In genomic region chr14:95486875-95487668, GRCh38 we compare ENCODE assay signal across 12 cellular contexts. TPM values are rescaled to one million over a fixed set of nuclear protein-coding genes. Genes with fewer than 3 reads are reported as not detected.
A peak's percentile ranks its signal among the peaks of the same experiment; 100 is the strongest.
DNase-seq lines count a peak whose midpoint lies in the region; ATAC-seq, FAIRE-seq and TF ChIP-seq lines count a peak whose summit lies in the region.
"Had no signal": no experiment of that assay in that cellular context is flagged by ENCODE, and none has a peak within 500 bp of the region (broad histone marks: within the 10 kb centered on the region; RNA-seq: fewer than 3 reads in every experiment).

No MANE protein-coding gene starts in this region.

- 11% methylated on average over 14 of the region's 15 CpGs for WGBS in K562 (ENCODE audit: insufficient coverage, low coverage, missing lambda C conversion rate)
- no CpG with 5 or more reads among the region's 15 CpGs for WGBS in neuronal stem cell (ENCODE audit: extremely low coverage in 2 of 2, insufficient read length in 2 of 2, insufficient replicate concordance in 1 of 2), 2 donors

- no peak overlapping the region for H2AK5ac ChIP-seq in neuronal stem cell (ENCODE audit: low read depth, low read length)

- H3K4me3 ChIP-seq in K562, result no peak overlapping the region
- H3K4me3 ChIP-seq in neuronal stem cell (ENCODE audit: low read length in 2 of 2), result no peak overlapping the region
- H3K4me3 ChIP-seq: left ventricle myocardium inferior, uterus had no signal

- ATAC-seq in activated naive CD4-positive, alpha-beta T cell treated with anti-CD3 and anti-CD28 coated beads, Interleukin-2, amount 50 U/mL, for 72 hours, result no peak
- ATAC-seq in K562 (no peak), GM21786 (IDR thresholded peaks at IDR 0.05; ENCODE audit: unreplicated experiment) (no peak)

- H3K4me2 ChIP-seq in K562 (ENCODE audit: insufficient read depth, low read length), result no peak overlapping the region
- no peak overlapping the region for H3K4me2 ChIP-seq in neuronal stem cell (ENCODE audit: insufficient read depth, low read length, poor library complexity, severe bottlenecking)

- no peaks in the 10 kb centered on the region for H3K79me1 ChIP-seq in neuronal stem cell (ENCODE audit: low read depth, low read length)

- no peak overlapping the region for H2BK12ac ChIP-seq in neuronal stem cell (ENCODE audit: low read length)

- no peaks in the 10 kb centered on the region for H3K9me1 ChIP-seq in K562 (ENCODE audit: control insufficient read depth, insufficient read depth, low read length)

- H2BK5ac ChIP-seq in neuronal stem cell (ENCODE audit: low read length), result no peak overlapping the region

- H4K91ac ChIP-seq in neuronal stem cell (ENCODE audit: low read depth, low read length, poor library complexity), result no peak overlapping the region

- CTCF ChIA-PET in K562 (lab: Yijun Ruan, JAX; ENCODE audit: low intra/inter-chr PET ratio), result no interaction called here

- no peak overlapping the region for H3K9ac ChIP-seq in K562 (ENCODE audit: insufficient read depth in 1 of 2, low read depth in 2 of 2, low read length in 2 of 2)
- no peak overlapping the region for H3K9ac ChIP-seq in neuronal stem cell (ENCODE audit: low read depth, low read length, poor library complexity)

- in situ Hi-C loops in K562 (cut with MboI), result no loop called here

- H3K36me3 ChIP-seq in K562 (ENCODE audit: control insufficient read depth, insufficient read depth, low read length) (no peaks in the 10 kb centered on the region), neuronal stem cell (replicated peaks in 1 of 2; ENCODE audit: control insufficient read depth in 2 of 2, insufficient read depth in 2 of 2, low read length in 2 of 2) (no peaks in the 10 kb centered on the region)
- H3K36me3 ChIP-seq: left ventricle myocardium inferior, uterus had no signal

- no TSS peak for BruUV-seq in K562 (replicated peaks; lab: Mats Ljungman, UMichigan)

- no peak for TF ChIP-seq EP300 in K562 (IDR thresholded peaks at IDR 0.05; ENCODE audit: low read length)

- H3K18ac ChIP-seq in neuronal stem cell (ENCODE audit: low read length), result no peak overlapping the region

- peaks cover 6 to 14% of the 10 kb centered on the region in 2 donors for H3K36me3 Mint-ChIP-seq in activated naive CD4-positive, alpha-beta T cell treated with anti-CD3 and anti-CD28 coated beads, Interleukin-2, amount 50 U/mL, for 72 hours

- no peaks in the 10 kb centered on the region for H3K9me3 ChIP-seq in K562 (replicated peaks; ENCODE audit: control insufficient read depth, insufficient read depth, low read depth, low read length)
- H3K9me3 ChIP-seq in neuronal stem cell (replicated peaks in 1 of 2; ENCODE audit: control insufficient read depth in 2 of 2, insufficient read depth in 1 of 2, low read depth in 1 of 2, low read length in 2 of 2), result no peaks in the 10 kb centered on the region
- H3K9me3 ChIP-seq: left ventricle myocardium inferior, uterus had no signal

- peaks cover 0 to 10% of the 10 kb centered on the region in 2 donors for H3K9me3 Mint-ChIP-seq in activated naive CD4-positive, alpha-beta T cell treated with anti-CD3 and anti-CD28 coated beads, Interleukin-2, amount 50 U/mL, for 72 hours

- no peak overlapping the region for H2BK120ac ChIP-seq in neuronal stem cell (ENCODE audit: low read depth, low read length)

- peaks cover 6% of the 10 kb centered on the region; the same call in 1 of the 2 replicates for H4K20me1 ChIP-seq in K562 (replicated peaks; ENCODE audit: control insufficient read depth, insufficient read depth, low read length)

- no peak for TF ChIP-seq CTCF in K562 (IDR thresholded peaks at IDR 0.05 in 2 of 3, conservative IDR thresholded peaks at IDR 0.05 in 1 of 3; ENCODE audit: insufficient read depth in 2 of 3, low read depth in 1 of 3, low read length in 3 of 3)

- H3K14ac ChIP-seq in neuronal stem cell (ENCODE audit: low read length), result no peak overlapping the region

- POLR2A ChIA-PET in K562 (lab: Yijun Ruan, JAX), result interaction anchor here (0.9 kb wide), 1 partner anchor 47 kb away, joined by 3 read pairs; the partner anchor contains the start of gene GLRX5

- H3K4ac ChIP-seq in neuronal stem cell (ENCODE audit: low read length), result no peak overlapping the region

- no peak for TF ChIP-seq POLR2A in K562 (conservative IDR thresholded peaks at IDR 0.05)

- H3K23ac ChIP-seq in neuronal stem cell (ENCODE audit: low read depth, low read length, poor library complexity), result no peak overlapping the region

- H3K79me2 ChIP-seq in K562 (ENCODE audit: control insufficient read depth, insufficient read depth, low read length), result no peaks in the 10 kb centered on the region

- peaks cover 0 to 26% of the 10 kb centered on the region in 2 experiments; a peak in 3 of 5 replicates for H3K27me3 ChIP-seq in K562 (ENCODE audit: control insufficient read depth in 2 of 2, insufficient read depth in 2 of 2, low read length in 2 of 2)
- H3K27me3 ChIP-seq in neuronal stem cell (ENCODE audit: control insufficient read depth in 3 of 3, insufficient read depth in 3 of 3, low read depth in 1 of 3, low read length in 3 of 3), result peaks cover 0 to 28% (median 0%) of the 10 kb centered on the region in 3 experiments
- H3K27me3 ChIP-seq: uterus had no signal

- no peak for TF ChIP-seq RAD21 in K562 (CRISPR knock-in tag; conservative IDR thresholded peaks at IDR 0.05 in 1 of 2, IDR thresholded peaks at IDR 0.05 in 1 of 2)

- no peak for FAIRE-seq in K562 (lab: Jason Lieb, UNC)

- H3K27ac Mint-ChIP-seq in activated naive CD4-positive, alpha-beta T cell treated with anti-CD3 and anti-CD28 coated beads, Interleukin-2, amount 50 U/mL, for 72 hours, result peak overlapping the region; percentile 18 to 62

- H3K4me1 ChIP-seq in K562 (replicated peaks in 1 of 2; ENCODE audit: control insufficient read depth in 2 of 2, insufficient read depth in 2 of 2, low read length in 2 of 2), result peaks cover 0 to 4% of the 10 kb centered on the region in 2 experiments; a peak in 2 of 5 replicates
- H3K4me1 ChIP-seq in neuronal stem cell (ENCODE audit: control insufficient read depth in 2 of 2, insufficient read depth in 1 of 2, low read depth in 1 of 2, low read length in 2 of 2), result peaks cover 0 to 16% of the 10 kb centered on the region in 2 donors

- H2BK15ac ChIP-seq in neuronal stem cell (ENCODE audit: low read length), result no peak overlapping the region

- no peak overlapping the region for H2AFZ ChIP-seq in K562 (ENCODE audit: low read depth, low read length)
- no peak overlapping the region for H2AFZ ChIP-seq in neuronal stem cell (ENCODE audit: low read length)

- DNase-seq in activated naive CD4-positive, alpha-beta T cell treated with anti-CD3 and anti-CD28 coated beads, Interleukin-2, amount 50 U/mL, for 72 hours (ENCODE audit: low spot score in 2 of 2), result no peak
- DNase-seq in activated naive CD4-positive, alpha-beta T cell treated with Interleukin-2 at 50 U/mL for 16 hours, result no peak
- DNase-seq in NCI-H187 treated with DMSO at 0.1 percent for 48 hours (lab: John Stamatoyannopoulos, UW), result peak; percentile 10
- no peak for DNase-seq in K562 (ENCODE audit: extremely low read depth in 1 of 4, low spot score in 3 of 4)
- DNase-seq in COLO829 (ENCODE audit: low spot score), result no peak
- DNase-seq in OCI-M2 (lab: John Stamatoyannopoulos, UW; ENCODE audit: unreplicated experiment), result no peak
- DNase-seq in neuronal stem cell (ENCODE audit: low spot score), result no peak
- DNase-seq: left ventricle myocardium inferior; nucleus accumbens; stimulated activated CD4-positive, alpha-beta T cell treated with anti-CD3 and anti-CD28 coated beads, Interleukin-12 subunit alpha, Interleukin-12 subunit beta, amount 100 ng/mL, for 4 hours; uterus had no signal

- intact Hi-C loops in K562 (cut with micrococcal nuclease), result no loop called here

- H3K27ac ChIP-seq in K562 (ENCODE audit: extremely low read depth, low read depth, low read length) (no peak overlapping the region), neuronal stem cell (replicated peaks; ENCODE audit: low read length) (no peak overlapping the region)
- H3K27ac ChIP-seq: left ventricle myocardium inferior, uterus had no signal

- H4K8ac ChIP-seq in neuronal stem cell (ENCODE audit: low read depth, low read length), result no peak overlapping the region

RNA-seq across cellular contexts. Expression of gene SYNE3, which starts 29.4 kb away (rescaled TPM):
- total RNA-seq in activated naive CD4-positive, alpha-beta T cell treated with anti-CD3 and anti-CD28 coated beads, Interleukin-2, amount 50 U/mL, for 72 hours, result 10 to 100 TPM in 1 of 2 donors, 1 to 10 TPM in 1; 9.9 to 73.8 TPM
- 2.1 and 2.6 TPM in 2 replicates for total RNA-seq in K562 (2011; cell fraction: chromatin; rRNA removed; ENCODE audit: low replicate concordance)
- total RNA-seq in K562 (2011; cell fraction: nucleolus; rRNA removed), result 1.2 and 1.3 TPM in 2 replicates
- 1.8 and 2.3 TPM in 2 replicates for total RNA-seq in K562 (2011; cell fraction: nucleoplasm; rRNA removed)
- total RNA-seq in K562 (2014; rRNA removed) (0.94 and 2.7 TPM in 2 replicates), K562 (2014; rRNA removed; fragmentation: Illumina TruSeq; extraction: Trizol) (0.55 and 0.67 TPM in 2 replicates), K562 (2015; rRNA removed; fragmentation: Illumina TruSeq; extraction: Trizol) (0.47 and 0.79 TPM in 2 replicates), K562 (2021) (2.2 and 3.1 TPM in 2 replicates)
- polyA plus RNA-seq in K562 (2011; rRNA removed) (0.15 and 0.95 TPM in 2 replicates), K562 (2014; fragmentation: Illumina TruSeq; extraction: Trizol) (0.61 and 0.71 TPM in 2 replicates), K562 (2014; fragmentation: Nextera tagmentation; extraction: Ambion mirVana) (under 1 TPM; 0.04 to 0.08 TPM), K562 (2014; rRNA removed) (1.7 and 1.8 TPM in 2 replicates)
- 0.10 and 0.47 TPM in 2 replicates for polyA plus RNA-seq in K562 (2011; cell fraction: cytosol; rRNA removed)
- polyA plus RNA-seq in K562 (2011; cell fraction: nucleus; rRNA removed), result 0.40 and 1.4 TPM in 2 replicates
- 1.1 and 2.8 TPM in 2 replicates for polyA plus RNA-seq in K562 (2012)
- polyA minus RNA-seq in K562 (2011; rRNA and poly(A)+ RNA removed), result 0.14 and 1.0 TPM in 2 replicates
- polyA minus RNA-seq in K562 (2011; cell fraction: cytosol; rRNA and poly(A)+ RNA removed), result 0.82 TPM in 1 of 2 replicates, not detected in the other
- 0.13 and 2.0 TPM in 2 replicates for polyA minus RNA-seq in K562 (2011; cell fraction: nucleus; rRNA and poly(A)+ RNA removed)
- polyA plus RNA-seq in neuronal stem cell (2013, experiment 1 of 2), result 0.06 TPM
- polyA plus RNA-seq in neuronal stem cell (2013, experiment 2 of 2), result 0.07 TPM

RNA-seq across cellular contexts. Expression of gene GLRX5, which starts 47.8 kb away (rescaled TPM):
- total RNA-seq in activated naive CD4-positive, alpha-beta T cell treated with anti-CD3 and anti-CD28 coated beads, Interleukin-2, amount 50 U/mL, for 72 hours, result 10 to 100 TPM; 36.0 to 45.9 TPM
- total RNA-seq in K562 (2011; cell fraction: chromatin; rRNA removed; ENCODE audit: low replicate concordance), result 11.5 and 14.3 TPM in 2 replicates
- 8.3 and 11.6 TPM in 2 replicates for total RNA-seq in K562 (2011; cell fraction: nucleolus; rRNA removed)
- 19.2 and 24.9 TPM in 2 replicates for total RNA-seq in K562 (2011; cell fraction: nucleoplasm; rRNA removed)
- total RNA-seq in K562 (2014; rRNA removed) (78.4 and 97.8 TPM in 2 replicates), K562 (2014; rRNA removed; fragmentation: Illumina TruSeq; extraction: Trizol) (85.5 and 97.4 TPM in 2 replicates), K562 (2015; rRNA removed; fragmentation: Illumina TruSeq; extraction: Trizol) (56.4 and 57.9 TPM in 2 replicates), K562 (2021) (66.8 and 68.0 TPM in 2 replicates)
- polyA plus RNA-seq in K562 (2011; rRNA removed) (63.8 and 85.2 TPM in 2 replicates), K562 (2014; fragmentation: Illumina TruSeq; extraction: Trizol) (92.8 and 96.8 TPM in 2 replicates), K562 (2014; fragmentation: Nextera tagmentation; extraction: Ambion mirVana) (10 to 100 TPM; 16.7 to 20.0 TPM), K562 (2014; rRNA removed) (66.4 and 73.9 TPM in 2 replicates)
- 31.1 and 72.2 TPM in 2 replicates for polyA plus RNA-seq in K562 (2011; cell fraction: cytosol; rRNA removed)
- 9.8 and 21.8 TPM in 2 replicates for polyA plus RNA-seq in K562 (2011; cell fraction: nucleus; rRNA removed)
- polyA plus RNA-seq in K562 (2012), result 53.4 and 78.6 TPM in 2 replicates
- polyA minus RNA-seq in K562 (2011; rRNA and poly(A)+ RNA removed), result 32.8 and 34.4 TPM in 2 replicates
- polyA minus RNA-seq in K562 (2011; cell fraction: cytosol; rRNA and poly(A)+ RNA removed), result 17.5 and 24.9 TPM in 2 replicates
- 5.8 and 14.6 TPM in 2 replicates for polyA minus RNA-seq in K562 (2011; cell fraction: nucleus; rRNA and poly(A)+ RNA removed)
- polyA plus RNA-seq in neuronal stem cell (2013, experiment 1 of 2), result 77.4 TPM
- 74.7 TPM for polyA plus RNA-seq in neuronal stem cell (2013, experiment 2 of 2)
